ENCODE assay signal across 8 cellular contexts in genomic region chr1:117120774-117121588, GRCh38. TPM values are rescaled to one million over a fixed set of nuclear protein-coding genes. Genes with fewer than 3 reads are reported as not detected.
A peak's percentile ranks its signal among the peaks of the same experiment; 100 is the strongest.
DNase-seq lines count a peak whose midpoint lies in the region; ATAC-seq and TF ChIP-seq lines count a peak whose summit lies in the region.

No MANE protein-coding gene starts in this region.

- peak overlapping the region; percentile 68 to 95 (median 85) for H3K9ac ChIP-seq in skeletal muscle tissue (ENCODE audit: low read depth in 1 of 3, low read length in 3 of 3)

- H3K36me3 ChIP-seq in skeletal muscle tissue (ENCODE audit: control insufficient read depth in 3 of 3, insufficient read depth in 3 of 3, low read length in 3 of 3) = peaks cover 0 to 8% (median 1%) of the 10 kb centered on the region in 3 donors

- H3K9me3 ChIP-seq in skeletal muscle tissue (ENCODE audit: control insufficient read depth in 3 of 3, low read length in 3 of 3) = no peaks in the 10 kb centered on the region

- H3K4me3 ChIP-seq in iPS-11a (ENCODE audit: low read depth, low read length) (peak overlapping the region; percentile 91), skeletal muscle tissue (ENCODE audit: low read length in 3 of 3) (peak overlapping the region; percentile 73 to 85 (median 81))

- peaks cover 0 to 4% (median 0%) of the 10 kb centered on the region in 3 donors for H3K4me1 Mint-ChIP-seq in IgD-negative memory B cell
- peaks cover 9% of the 10 kb centered on the region for H3K4me1 Mint-ChIP-seq in activated naive CD8-positive, alpha-beta T cell treated with anti-CD3 and anti-CD28 coated beads, Interleukin-2, amount 50 U/mL, for 24 hours

- H3K4me1 ChIP-seq in skeletal muscle tissue (ENCODE audit: control insufficient read depth in 3 of 3, insufficient read depth in 3 of 3, low read length in 3 of 3) = peaks cover 43 to 65% (median 63%) of the 10 kb centered on the region in 3 donors

- peak; percentile 13 for ATAC-seq in activated naive CD8-positive, alpha-beta T cell treated with anti-CD3 and anti-CD28 coated beads, Interleukin-2, amount 50 U/mL, for 24 hours

- H3K27ac Mint-ChIP-seq in IgD-negative memory B cell = peak overlapping the region in 1 of 3 donors; percentile 32
- H3K27ac Mint-ChIP-seq in activated naive CD8-positive, alpha-beta T cell treated with anti-CD3 and anti-CD28 coated beads, Interleukin-2, amount 50 U/mL, for 24 hours = no peak overlapping the region

- peak overlapping the region; percentile 94 for H3K27ac ChIP-seq in skeletal muscle tissue (ENCODE audit: low read depth, low read length)

- peaks cover 2% of the 10 kb centered on the region for H3K36me3 Mint-ChIP-seq in IgD-negative memory B cell
- H3K36me3 Mint-ChIP-seq in activated naive CD8-positive, alpha-beta T cell treated with anti-CD3 and anti-CD28 coated beads, Interleukin-2, amount 50 U/mL, for 24 hours (ENCODE audit: low read depth) = no peaks in the 10 kb centered on the region

- DNase-seq in DMS53 (lab: John Stamatoyannopoulos, UW) = peak; percentile 67
- DNase-seq in DMS53 treated with DMSO at 0.1 percent for 48 hours (lab: John Stamatoyannopoulos, UW; ENCODE audit: unreplicated experiment) = no peak
- DNase-seq in activated naive CD8-positive, alpha-beta T cell treated with anti-CD3 and anti-CD28 coated beads, Interleukin-2, amount 50 U/mL, for 24 hours = no peak
- no peak for DNase-seq in GM19240 (ENCODE audit: insufficient read length, low spot score)
- no peak for DNase-seq in erythroblast (lab: John Stamatoyannopoulos, UW)

- H3K9me3 Mint-ChIP-seq in IgD-negative memory B cell = no peaks in the 10 kb centered on the region
- no peaks in the 10 kb centered on the region for H3K9me3 Mint-ChIP-seq in activated naive CD8-positive, alpha-beta T cell treated with anti-CD3 and anti-CD28 coated beads, Interleukin-2, amount 50 U/mL, for 24 hours

- H3K27me3 ChIP-seq in skeletal muscle tissue (ENCODE audit: control insufficient read depth in 3 of 3, insufficient read depth in 3 of 3, low read length in 3 of 3) = no peaks in the 10 kb centered on the region

- H3K4me3 Mint-ChIP-seq in IgD-negative memory B cell = peak overlapping the region in 3 of 4 donors; percentile 89 to 94 (median 93)
- H3K4me3 Mint-ChIP-seq in activated naive CD8-positive, alpha-beta T cell treated with anti-CD3 and anti-CD28 coated beads, Interleukin-2, amount 50 U/mL, for 24 hours = peak overlapping the region; percentile 74

- H3K27me3 Mint-ChIP-seq in IgD-negative memory B cell = no peaks in the 10 kb centered on the region
- peaks cover 10% of the 10 kb centered on the region for H3K27me3 Mint-ChIP-seq in activated naive CD8-positive, alpha-beta T cell treated with anti-CD3 and anti-CD28 coated beads, Interleukin-2, amount 50 U/mL, for 24 hours

- TF ChIP-seq POLR2A in erythroblast (IDR thresholded peaks at IDR 0.05; ENCODE audit: low read length) = no peak

RNA-seq across cellular contexts. Expression of gene TRIM45, which starts 0.6 kb away (rescaled TPM):
- polyA plus RNA-seq in IgD-negative memory B cell = 0.10 TPM
- 7.3 TPM for total RNA-seq in skeletal muscle tissue
